In the genomic region with DNA sequence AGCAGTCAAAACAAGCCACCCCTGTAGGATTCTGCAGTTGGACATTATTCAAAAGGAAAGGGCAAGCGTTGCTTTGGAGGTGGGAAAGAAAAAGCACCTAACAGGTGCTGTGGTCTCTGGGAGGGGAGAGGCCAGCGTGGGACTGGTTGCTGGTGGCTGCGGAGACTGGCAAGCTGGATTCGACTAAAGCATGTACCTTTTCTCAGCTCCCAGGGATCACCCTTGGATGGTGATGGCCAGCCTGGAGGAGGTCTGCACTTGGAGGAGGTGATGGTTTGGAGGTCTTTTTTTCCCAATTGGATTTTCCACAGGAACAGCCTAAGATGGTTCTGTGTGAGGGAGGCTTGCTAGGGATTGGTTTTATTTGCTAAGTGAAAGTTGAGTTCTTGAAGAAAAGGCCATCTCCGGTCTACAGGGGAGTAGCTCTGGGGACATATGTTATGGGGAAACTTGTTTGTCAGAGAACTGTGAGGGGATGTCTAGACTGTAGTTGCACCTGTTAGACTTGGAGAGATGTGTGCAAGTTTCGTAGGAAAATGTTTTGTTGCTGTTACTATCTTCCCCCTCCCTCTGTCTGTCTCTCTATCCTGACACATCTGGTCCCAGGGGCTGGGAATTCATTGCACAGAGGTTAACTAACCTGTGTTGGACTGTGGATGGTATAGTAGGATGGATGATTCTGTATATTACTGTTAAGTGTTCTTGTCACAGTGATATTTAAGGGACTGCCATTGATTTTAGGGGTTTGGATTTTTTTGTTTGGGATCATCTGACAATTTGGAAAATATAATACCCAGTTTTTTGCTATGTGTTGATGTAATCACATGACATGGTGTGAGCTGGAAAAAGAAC, we compare ENCODE assay signal across 8 cellular contexts. TPM values are rescaled to one million over a fixed set of nuclear protein-coding genes. Genes with fewer than 3 reads are reported as not detected.
DNase-seq lines count a peak whose midpoint lies in the region; ATAC-seq, FAIRE-seq and TF ChIP-seq lines count a peak whose summit lies in the region.

No MANE protein-coding gene starts in this region.

- in situ Hi-C loops in K562 (cut with MboI): no loop called here

- no peak for ATAC-seq in K562
- no peak for ATAC-seq in lung (ENCODE audit: insufficient read depth, low FRiP score)
- no peak for ATAC-seq in upper lobe of left lung (ENCODE audit: low FRiP score in 2 of 2)
- no peak for ATAC-seq in HG03342 (IDR thresholded peaks at IDR 0.05; ENCODE audit: unreplicated experiment)

- TF ChIP-seq POLR2A in K562 (conservative IDR thresholded peaks at IDR 0.05) (no peak), upper lobe of left lung (IDR thresholded peaks at IDR 0.05) (no peak)

- no peak overlapping the region for H2AFZ ChIP-seq in K562 (ENCODE audit: low read depth, low read length)

- intact Hi-C loops in K562 (cut with micrococcal nuclease): no loop called here

- BruUV-seq in K562 (replicated peaks; lab: Mats Ljungman, UMichigan): no TSS peak

- TF ChIP-seq RAD21 in K562 (CRISPR knock-in tag; conservative IDR thresholded peaks at IDR 0.05 in 1 of 2, IDR thresholded peaks at IDR 0.05 in 1 of 2): no peak

- POLR2A ChIA-PET in K562 (lab: Yijun Ruan, JAX): interaction anchor here (1.0 kb wide), 1 partner anchor 9 kb away, joined by 3 read pairs; no protein-coding TSS in a partner anchor

- H3K79me2 ChIP-seq in K562 (ENCODE audit: control insufficient read depth, insufficient read depth, low read length): peaks cover 70% of the 10 kb centered on the region

- TF ChIP-seq EP300 in K562 (IDR thresholded peaks at IDR 0.05; ENCODE audit: low read length) (no peak), upper lobe of left lung (IDR thresholded peaks at IDR 0.05) (no peak)

- H3K9me1 ChIP-seq in K562 (ENCODE audit: control insufficient read depth, insufficient read depth, low read length): no peaks in the 10 kb centered on the region

- H3K27ac ChIP-seq in K562 (ENCODE audit: extremely low read depth, low read depth, low read length) (no peak overlapping the region; the same call in 2 of the 3 replicates), lung (ENCODE audit: low read depth in 1 of 2, low read length in 1 of 2) (peak overlapping the region in 1 of 2 donors; percentile 97), upper lobe of left lung (peak overlapping the region in 3 of 4 donors; percentile 90 to 97 (median 95))

- H3K4me1 ChIP-seq in ES-I3 (ENCODE audit: insufficient read depth, low read length) (peaks cover 10% of the 10 kb centered on the region), K562 (replicated peaks in 1 of 2; ENCODE audit: control insufficient read depth in 2 of 2, insufficient read depth in 2 of 2, low read length in 2 of 2) (peaks cover 23 to 32% of the 10 kb centered on the region in 2 experiments; a peak in 4 of 5 replicates), lung (ENCODE audit: control insufficient read depth in 2 of 2, insufficient read depth in 2 of 2, low read length in 2 of 2) (peaks cover 7 to 23% of the 10 kb centered on the region in 2 donors), upper lobe of left lung (peaks cover 9 to 25% (median 19%) of the 10 kb centered on the region in 4 donors)

- peak; percentile 51 for FAIRE-seq in K562 (lab: Jason Lieb, UNC)

- H3K36me3 ChIP-seq in ES-I3 (ENCODE audit: insufficient read depth, low read length) (peaks cover 4% of the 10 kb centered on the region; the same call in 1 of the 2 replicates), K562 (ENCODE audit: control insufficient read depth, insufficient read depth, low read length) (peaks cover 25% of the 10 kb centered on the region), lung (ENCODE audit: control insufficient read depth in 2 of 2, insufficient read depth in 2 of 2, low read length in 2 of 2) (peaks cover 0 to 5% of the 10 kb centered on the region in 2 donors), upper lobe of left lung (no peaks in the 10 kb centered on the region)

- peak overlapping the region; percentile 91 for H3K4me3 ChIP-seq in K562
- peak overlapping the region; percentile 79 for H3K4me3 ChIP-seq in lung
- peak overlapping the region in 3 of 4 donors; percentile 91 to 99 (median 98) for H3K4me3 ChIP-seq in upper lobe of left lung

- H4K20me1 ChIP-seq in K562 (replicated peaks; ENCODE audit: control insufficient read depth, insufficient read depth, low read length): 0 out of 2 replicates have a peak, but pooled peaks cover 17% of the 10 kb centered on the region

- H3K27me3 ChIP-seq in K562 (ENCODE audit: control insufficient read depth in 2 of 2, insufficient read depth in 2 of 2, low read length in 2 of 2) (no peaks in the 10 kb centered on the region), lung (ENCODE audit: control insufficient read depth, insufficient read depth) (no peaks in the 10 kb centered on the region), upper lobe of left lung (no peaks in the 10 kb centered on the region)

- H3K9ac ChIP-seq in ES-I3 (ENCODE audit: low read depth, low read length): peak overlapping the region; percentile 88
- H3K9ac ChIP-seq in K562 (ENCODE audit: insufficient read depth in 1 of 2, low read depth in 2 of 2, low read length in 2 of 2): peak overlapping the region; percentile 78 to 96; a peak in 3 of 4 replicates

- H3K9me3 ChIP-seq in ES-I3 (ENCODE audit: control insufficient read depth, insufficient read depth, low read length) (no peaks in the 10 kb centered on the region), K562 (replicated peaks; ENCODE audit: control insufficient read depth, insufficient read depth, low read depth, low read length) (no peaks in the 10 kb centered on the region), lung (ENCODE audit: control insufficient read depth in 2 of 2, insufficient read depth in 1 of 2, low read length in 1 of 2) (no peaks in the 10 kb centered on the region), upper lobe of left lung (no peaks in the 10 kb centered on the region)

- H3K4me2 ChIP-seq in K562 (ENCODE audit: insufficient read depth, low read length): peak overlapping the region; percentile 84

- WGBS in K562 (ENCODE audit: insufficient coverage, low coverage, missing lambda C conversion rate): 51% methylated on average over 5 of the region's 6 CpGs
- WGBS in lung, 2 donors: 63 to 76% methylated on average over 6 of the region's 6 CpGs
- WGBS in upper lobe of left lung, 2 donors: 56 to 69% methylated on average over 6 of the region's 6 CpGs

- CTCF ChIA-PET in K562 (lab: Yijun Ruan, JAX; ENCODE audit: low intra/inter-chr PET ratio): no interaction called here

- TF ChIP-seq CTCF in K562 (IDR thresholded peaks at IDR 0.05 in 2 of 3, conservative IDR thresholded peaks at IDR 0.05 in 1 of 3; ENCODE audit: insufficient read depth in 2 of 3, low read depth in 1 of 3, low read length in 3 of 3): no peak
- no peak for TF ChIP-seq CTCF in lung (IDR thresholded peaks at IDR 0.05; ENCODE audit: control extremely low read depth, extremely low read depth)
- no peak for TF ChIP-seq CTCF in upper lobe of left lung (IDR thresholded peaks at IDR 0.05)

- DNase-seq in LHCN-M2 (ENCODE audit: low read depth) (peak; percentile 33), K562 (ENCODE audit: extremely low read depth in 1 of 4, low spot score in 3 of 4) (no peak), lung (ENCODE audit: low spot score) (no peak), upper lobe of left lung (no peak), activated gamma-delta T cell treated with Interleukin-2 at 50 U/mL for 16 hours (no peak)
- DNase-seq in effector CD4-positive, alpha-beta T cell: no peak

TF ChIP-seq in K562, 482 proteins besides CTCF, POLR2A, EP300 and RAD21:
- TF ChIP-seq ZKSCAN1 (IDR thresholded peaks at IDR 0.05; ENCODE audit: low read depth, low read length) (0 out of 2 replicates have a peak, but pooled peaks have one; percentile 42), XRCC5 (IDR thresholded peaks at IDR 0.05; ENCODE audit: low read depth, low read length) (no peak), TFE3 (CRISPR knock-in tag; IDR thresholded peaks at IDR 0.05) (peak; percentile 69)
TF ChIP-seq in K562: peak in this region for 2.

RNA-seq across cellular contexts. Expression of gene DYRK2, which starts 2.2 kb away (rescaled TPM):
- 13.9 TPM in 2 replicates for total RNA-seq in LHCN-M2 (2014; rRNA removed)
- polyA plus RNA-seq in LHCN-M2 (2012): 11.0 TPM
- 15.4 and 18.1 TPM in 2 replicates for total RNA-seq in K562 (2011; cell fraction: chromatin; rRNA removed; ENCODE audit: low replicate concordance)
- total RNA-seq in K562 (2011; cell fraction: nucleolus; rRNA removed): 7.0 and 8.2 TPM in 2 replicates
- 12.1 and 19.5 TPM in 2 replicates for total RNA-seq in K562 (2011; cell fraction: nucleoplasm; rRNA removed)
- total RNA-seq in K562 (2014; rRNA removed): 8.9 and 9.3 TPM in 2 replicates
- total RNA-seq in K562 (2014; rRNA removed; fragmentation: Illumina TruSeq; extraction: Trizol): 7.7 and 8.3 TPM in 2 replicates
- total RNA-seq in K562 (2015; rRNA removed; fragmentation: Illumina TruSeq; extraction: Trizol): 7.6 and 8.4 TPM in 2 replicates
- total RNA-seq in K562 (2021): 15.1 and 15.4 TPM in 2 replicates
- polyA plus RNA-seq in K562 (2011; rRNA removed): 12.5 TPM in 2 replicates
- 8.7 and 10.3 TPM in 2 replicates for polyA plus RNA-seq in K562 (2011; cell fraction: cytosol; rRNA removed)
- polyA plus RNA-seq in K562 (2011; cell fraction: nucleus; rRNA removed): 11.8 and 13.0 TPM in 2 replicates
- 4.8 and 6.6 TPM in 2 replicates for polyA plus RNA-seq in K562 (2012)
- 7.5 and 7.9 TPM in 2 replicates for polyA plus RNA-seq in K562 (2014; fragmentation: Illumina TruSeq; extraction: Trizol)
- polyA plus RNA-seq in K562 (2014; fragmentation: Nextera tagmentation; extraction: Ambion mirVana): 1 to 10 TPM; 1.7 to 1.8 TPM
- 7.8 and 8.9 TPM in 2 replicates for polyA plus RNA-seq in K562 (2014; rRNA removed)
- polyA minus RNA-seq in K562 (2011; rRNA and poly(A)+ RNA removed): 30.0 and 36.5 TPM in 2 replicates
- 11.6 and 14.4 TPM in 2 replicates for polyA minus RNA-seq in K562 (2011; cell fraction: cytosol; rRNA and poly(A)+ RNA removed)
- 10.8 and 18.7 TPM in 2 replicates for polyA minus RNA-seq in K562 (2011; cell fraction: nucleus; rRNA and poly(A)+ RNA removed)
- 10 to 100 TPM; 19.4 to 34.9 TPM for total RNA-seq in lung
- 1 to 10 TPM; 3.1 to 5.9 TPM for polyA plus RNA-seq in lung
- total RNA-seq in upper lobe of left lung: 10 to 100 TPM; 11.3 to 54.5 (median 17.9) TPM
